ENCODE assay signal across 8 cellular contexts in genomic region chr5:96868603-96869371, GRCh38. TPM values are rescaled to one million over a fixed set of nuclear protein-coding genes. Genes with fewer than 3 reads are reported as not detected.
DNase-seq lines count a peak whose midpoint lies in the region; ATAC-seq, FAIRE-seq and TF ChIP-seq lines count a peak whose summit lies in the region.

No MANE protein-coding gene starts in this region.

- TF ChIP-seq CTCF in RWPE2 (IDR thresholded peaks at IDR 0.05; ENCODE audit: poor library complexity, severe bottlenecking) (peak; percentile 99), H1 (IDR thresholded peaks at IDR 0.05; ENCODE audit: control extremely low read depth in 1 of 3, insufficient read depth in 1 of 3, low read depth in 1 of 3, low read length in 3 of 3) (peak in 2 of 3 experiments; percentile 81 to 92; a peak in 3 of 4 replicates)

- H4K20me1 ChIP-seq in GM23248 (ENCODE audit: insufficient read depth) (no peaks in the 10 kb centered on the region), H1 (replicated peaks in 1 of 2; ENCODE audit: control insufficient read depth in 1 of 2, insufficient read depth in 2 of 2, low read length in 2 of 2) (no peaks in the 10 kb centered on the region)

- no peak for TF ChIP-seq EP300 in H1 (IDR thresholded peaks at IDR 0.05; ENCODE audit: borderline replicate concordance in 1 of 2, low read depth in 2 of 2, low read length in 2 of 2)

- peak; percentile 81 for FAIRE-seq in H1 (lab: Jason Lieb, UNC)

- H3K4me3 ChIP-seq in GM23248: no peak overlapping the region
- H3K4me3 ChIP-seq in Jurkat, Clone E6-1 (ENCODE audit: low read length): no peak overlapping the region
- no peak overlapping the region for H3K4me3 ChIP-seq in RWPE2 (ENCODE audit: severe bottlenecking)
- H3K4me3 ChIP-seq in H1 (ENCODE audit: extremely low read depth in 1 of 4, insufficient read depth in 2 of 4, low read depth in 3 of 4, low read length in 4 of 4): no peak overlapping the region

- no peaks in the 10 kb centered on the region for H3K79me2 ChIP-seq in GM23248 (ENCODE audit: insufficient read depth)
- H3K79me2 ChIP-seq in H1 (ENCODE audit: control insufficient read depth in 1 of 2, insufficient read depth in 2 of 2, low read length in 2 of 2): no peaks in the 10 kb centered on the region

- no peak overlapping the region for H4K8ac ChIP-seq in H1 (ENCODE audit: extremely low read depth, insufficient read depth, low read length)

- no peak overlapping the region for H2AFZ ChIP-seq in GM23248
- no peak overlapping the region for H2AFZ ChIP-seq in H1 (ENCODE audit: low read length)

- H3K4me1 ChIP-seq in GM23248 (ENCODE audit: insufficient read depth) (no peaks in the 10 kb centered on the region), RWPE2 (ENCODE audit: insufficient read depth, poor library complexity, severe bottlenecking) (no peaks in the 10 kb centered on the region), H1 (replicated peaks in 1 of 4; ENCODE audit: control insufficient read depth in 3 of 4, insufficient read depth in 4 of 4, low read length in 3 of 4) (peaks cover 0 to 8% (median 5%) of the 10 kb centered on the region in 4 experiments; a peak in 4 of 7 replicates)

- H3K4ac ChIP-seq in H1 (replicated peaks; ENCODE audit: insufficient read length, low read depth, low read length): no peak overlapping the region

- H3K36me3 ChIP-seq in GM23248 (ENCODE audit: low read depth) (no peaks in the 10 kb centered on the region), RWPE2 (ENCODE audit: low read depth) (no peaks in the 10 kb centered on the region), H1 (ENCODE audit: control insufficient read depth in 2 of 4, insufficient read depth in 4 of 4, low read length in 3 of 4) (no peaks in the 10 kb centered on the region)

- TF ChIP-seq RAD21 in H1 (IDR thresholded peaks at IDR 0.05 in 1 of 2, conservative IDR thresholded peaks at IDR 0.05 in 1 of 2; ENCODE audit: low read depth in 2 of 2, low read length in 2 of 2): peak; percentile 94 to 95

- H4K5ac ChIP-seq in H1 (ENCODE audit: insufficient read length, low read depth, low read length): no peak overlapping the region

- DNase-seq in Right ventricle myocardium inferior (ENCODE audit: missing footprints): no peak
- no peak for DNase-seq in cardiac septum (ENCODE audit: low spot score)
- DNase-seq in GM23248: peak; percentile 84
- DNase-seq in Jurkat, Clone E6-1 (ENCODE audit: low read depth, low spot score): peak; percentile 82
- DNase-seq in RWPE2 (ENCODE audit: low spot score): no peak
- no peak for DNase-seq in H1 (ENCODE audit: low read depth in 1 of 2, low spot score in 2 of 2)
- DNase-seq in midbrain (lab: John Stamatoyannopoulos, UW): peak; percentile 72
- DNase-seq in NCI-H2171 (lab: John Stamatoyannopoulos, UW): no peak

- no peak overlapping the region for H3K4me2 ChIP-seq in GM23248 (ENCODE audit: unreplicated experiment)
- no peak overlapping the region for H3K4me2 ChIP-seq in H1 (ENCODE audit: insufficient read depth in 1 of 2, low read depth in 2 of 2, low read length in 2 of 2)

- intact Hi-C loops in Right ventricle myocardium inferior (cut with DNase I): loop anchor here (2.0 to 5.0 kb wide), 2 partner anchors 274 to 294 kb away; partner anchors contain the start of gene LIX1
- intact Hi-C loops in cardiac septum (cut with DNase I): loop anchor here (5.0 kb wide), 1 partner anchor 294 kb away; no protein-coding TSS in a partner anchor

- in situ Hi-C loops in GM23248 (cut with MboI): no loop called here

- H3K56ac ChIP-seq in H1 (replicated peaks; ENCODE audit: insufficient read length, low read depth, low read length): no peak overlapping the region

- no peak for TF ChIP-seq POLR2A in H1 (IDR thresholded peaks at IDR 0.05; ENCODE audit: control extremely low read depth in 1 of 2, low read depth in 2 of 2, low read length in 2 of 2)

- ATAC-seq in Right ventricle myocardium inferior (peak; percentile 79), RWPE2 (ENCODE audit: low read depth) (peak; percentile 94)

- H2BK15ac ChIP-seq in H1 (ENCODE audit: low read length): no peak overlapping the region

- H3K79me1 ChIP-seq in H1 (ENCODE audit: low read depth, low read length): no peaks in the 10 kb centered on the region

- H2BK5ac ChIP-seq in H1 (ENCODE audit: low read depth, low read length): no peak overlapping the region

- POLR2A ChIA-PET in H1 (lab: Charles Lee; ENCODE audit: partially characterized antibody): interaction anchor here (1.3 kb wide), 1 partner anchor 31 kb away, joined by 3 read pairs; no protein-coding TSS in a partner anchor

- H3K27ac ChIP-seq in GM23248: no peak overlapping the region
- no peak overlapping the region for H3K27ac ChIP-seq in RWPE2 (ENCODE audit: poor library complexity, severe bottlenecking)
- H3K27ac ChIP-seq in H1 (ENCODE audit: low read depth, low read length): no peak overlapping the region

- no peak overlapping the region for H2BK120ac ChIP-seq in H1 (replicated peaks; ENCODE audit: low read depth, low read length)

- H2BK20ac ChIP-seq in H1 (ENCODE audit: low read length): no peak overlapping the region

- H4K91ac ChIP-seq in H1 (replicated peaks; ENCODE audit: insufficient read length, low read length): no peak overlapping the region

- no peaks in the 10 kb centered on the region for H3K9me2 ChIP-seq in GM23248 (ENCODE audit: insufficient read depth)

- H3K9ac ChIP-seq in GM23248 (no peak overlapping the region), H1 (replicated peaks in 1 of 4; ENCODE audit: extremely low read depth in 1 of 4, low read depth in 3 of 4, low read length in 3 of 4) (no peak overlapping the region)

- 40 to 41% methylated on average over 6 of the region's 6 CpGs for WGBS in GM23248 (ENCODE audit: low coverage in 1 of 2, low lambda C conversion rate in 2 of 2, missing lambda C conversion rate in 2 of 2), 2 experiments
- 63% methylated on average over 6 of the region's 6 CpGs; no CpG with 5 or more reads in 1 of the 2 experiments for WGBS in H1 (ENCODE audit: extremely low coverage in 1 of 2, insufficient coverage in 1 of 2, insufficient read length in 1 of 2, insufficient replicate concordance in 2 of 2, low coverage in 1 of 2, low lambda C conversion rate in 2 of 2, missing lambda C conversion rate in 1 of 2), 2 experiments

- no peak overlapping the region for H2AK5ac ChIP-seq in H1 (ENCODE audit: low read depth, low read length)

- H3F3A ChIP-seq in GM23248 (ENCODE audit: insufficient read depth): no peaks in the 10 kb centered on the region

- H3K23ac ChIP-seq in H1 (ENCODE audit: insufficient read length): no peak overlapping the region

- H3K27me3 ChIP-seq in GM23248 (replicated peaks; ENCODE audit: insufficient read depth) (no peaks in the 10 kb centered on the region), RWPE2 (ENCODE audit: insufficient read depth, poor library complexity, severe bottlenecking) (no peaks in the 10 kb centered on the region), H1 (replicated peaks in 1 of 4; ENCODE audit: control insufficient read depth in 3 of 4, extremely low read depth in 1 of 4, insufficient read depth in 3 of 4, low read length in 3 of 4) (no peaks in the 10 kb centered on the region)

- H3K9me3 ChIP-seq in GM23248 (ENCODE audit: low read depth) (no peaks in the 10 kb centered on the region), RWPE2 (ENCODE audit: severe bottlenecking) (no peaks in the 10 kb centered on the region), H1 (ENCODE audit: insufficient read depth in 2 of 2, low read depth in 1 of 2, low read length in 1 of 2) (no peaks in the 10 kb centered on the region)

- no peaks in the 10 kb centered on the region for H3K23me2 ChIP-seq in H1 (ENCODE audit: low read depth, low read length)

- H3K18ac ChIP-seq in H1 (ENCODE audit: extremely low read depth, low read length): no peak overlapping the region

- CTCF ChIA-PET in H1 (lab: Charles Lee; ENCODE audit: partially characterized antibody): interaction anchor here (0.6 to 7.0 kb wide), 63 partner anchors 9 to 359 kb away, joined by 3 to 77 read pairs (median 4); partner anchors contain the start of gene LIX1

- no peak overlapping the region for H2BK12ac ChIP-seq in H1 (ENCODE audit: low read depth, low read length)

- H3K14ac ChIP-seq in H1 (ENCODE audit: insufficient read length): no peak overlapping the region

TF ChIP-seq in H1, 55 proteins besides CTCF, POLR2A, EP300 and RAD21:
- no peak for TF ChIP-seq BCL11A (IDR thresholded peaks at IDR 0.05; ENCODE audit: low read depth in 2 of 2, low read length in 2 of 2)
- TF ChIP-seq CEBPB (IDR thresholded peaks at IDR 0.05; ENCODE audit: low read depth, low read length): peak; percentile 26; the same call in 1 of the 2 replicates
- no peak for TF ChIP-seq GABPA (IDR thresholded peaks at IDR 0.05; ENCODE audit: borderline replicate concordance, insufficient read depth, low read length)
- no peak for TF ChIP-seq JUN (IDR thresholded peaks at IDR 0.05; ENCODE audit: low read depth, low read length)

RNA-seq across cellular contexts. Expression of gene ERAP2, which starts 7.5 kb away (rescaled TPM):
- total RNA-seq in Right ventricle myocardium inferior (6.4 TPM), cardiac septum (4.8 TPM)
- 0.38 and 1.8 TPM in 2 replicates for total RNA-seq in GM23248 (2014; rRNA removed; shearing (Covaris generic))
- polyA plus RNA-seq in GM23248 (2016; fragmentation: Nextera tagmentation; extraction: Ambion mirVana) (0.32 and 1.1 TPM in 2 replicates), H1 (2011; rRNA removed) (0.03 and 0.14 TPM in 2 replicates)
- polyA plus RNA-seq in Jurkat, Clone E6-1 (2012; ENCODE audit: insufficient read depth, insufficient read length): 20.5 TPM
- not detected in 2 replicates for total RNA-seq in H1 (2021; fragmentation: NEBNext Ultra II Directional; extraction: Animal tissue kit (Norgen Biotek cat#: 25700))
- 0.17 TPM for polyA plus RNA-seq in H1 (2011; cell fraction: cytosol; rRNA removed)
- polyA plus RNA-seq in H1 (2011; cell fraction: nucleus; rRNA removed): 0.06 TPM
- 0.11 to 0.60 TPM (median 0.14 TPM) in 4 replicates for polyA plus RNA-seq in H1 (2012, experiment 1 of 2)
- polyA plus RNA-seq in H1 (2012, experiment 2 of 2): not detected
- polyA plus RNA-seq in H1 (2013, experiment 1 of 2): 0.14 TPM
- polyA plus RNA-seq in H1 (2013, experiment 2 of 2): 0.18 TPM
- 0.57 and 1.00 TPM in 2 replicates for polyA minus RNA-seq in H1 (2011; rRNA and poly(A)+ RNA removed)
- polyA minus RNA-seq in H1 (2011; cell fraction: cytosol; rRNA and poly(A)+ RNA removed): not detected
- polyA minus RNA-seq in H1 (2011; cell fraction: nucleus; rRNA and poly(A)+ RNA removed): 1.3 TPM

Comparison
In these comparisons a context has a peak if more than half of its experiments do, and no peak if none do; other contexts are left out.
1. DNase-seq: peak in GM23248 (single experiment), Jurkat, Clone E6-1 (single experiment) and midbrain (single experiment); none in Right ventricle myocardium inferior (single experiment), cardiac septum (single experiment), RWPE2 (single experiment), H1 (0 of 2) and NCI-H2171 (single experiment).